Comparison of ENCODE assay signal across 18 cellular contexts in the genomic region with DNA sequence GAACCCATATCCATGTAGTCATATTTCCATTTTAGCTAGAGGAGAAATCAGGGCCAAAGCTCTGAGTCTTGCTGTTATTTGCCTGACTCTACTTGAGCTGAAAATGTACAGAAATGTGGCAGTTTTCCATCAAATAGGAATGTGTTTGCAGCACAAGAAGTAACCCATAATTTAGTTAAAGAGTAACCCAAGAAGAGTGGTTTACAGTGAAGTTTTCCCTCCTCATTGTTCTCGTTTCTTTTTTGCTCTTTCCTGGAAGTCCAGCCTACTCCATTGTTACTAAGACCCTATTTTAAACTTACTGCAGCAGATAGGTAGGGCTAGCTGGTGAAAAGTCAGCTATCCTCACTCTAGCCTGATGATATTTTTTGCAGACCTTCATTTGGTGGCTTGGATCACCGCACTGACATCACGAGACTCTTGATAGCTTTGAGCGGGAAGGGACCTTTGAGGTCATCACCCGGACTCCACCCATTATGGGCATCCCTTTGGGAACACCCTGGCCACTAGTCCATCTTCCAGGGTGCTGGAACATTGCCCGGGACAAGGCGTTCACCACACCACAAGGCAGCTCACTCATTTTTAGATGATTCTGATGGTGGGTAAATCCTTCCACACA. TPM values are rescaled to one million over a fixed set of nuclear protein-coding genes. Genes with fewer than 3 reads are reported as not detected.
DNase-seq lines count a peak whose midpoint lies in the region; ATAC-seq and TF ChIP-seq lines count a peak whose summit lies in the region.
"Had no signal": no experiment of that assay in that cellular context is flagged by ENCODE, and none has a peak within 500 bp of the region (broad histone marks: within the 10 kb centered on the region; RNA-seq: fewer than 3 reads in every experiment).

No MANE protein-coding gene starts in this region.

- WGBS in esophagus muscularis mucosa: 77% methylated on average over 7 of the region's 7 CpGs

- POLR2A ChIA-PET in activated CD4-positive, alpha-beta memory T cell treated with anti-CD3 and anti-CD28 coated beads, Interleukin-2, amount 10 ng/mL, durations not matched to agents 7 days and 5 days (lab: Charles Lee): interaction anchor here (1.2 kb wide), 1 partner anchor 28 kb away, joined by 4 read pairs; the partner anchor contains the start of gene ADGRF5

- peak; percentile 37 for TF ChIP-seq EP300 in esophagus muscularis mucosa (IDR thresholded peaks at IDR 0.05)

- no peaks in the 10 kb centered on the region for H3K9me3 Mint-ChIP-seq in activated T-helper 2 cell treated with anti-CD3 and anti-CD28 coated beads, Interferon-gamma antibody, Interleukin-2, Interleukin-4, amounts not matched to agents 10 μg/mL and 5 μg/mL and 100 μg/mL, durations not matched to agents 14 hours and 24 hours and 36 hours
- H3K9me3 Mint-ChIP-seq in activated CD4-positive, alpha-beta memory T cell treated with anti-CD3 and anti-CD28 coated beads, Interleukin-2, amount 10 ng/mL, durations not matched to agents 7 days and 5 days: no peaks in the 10 kb centered on the region
- H3K9me3 Mint-ChIP-seq: activated naive CD8-positive, alpha-beta T cell treated with anti-CD3 and anti-CD28 coated beads for 36 hours had no signal

- H3K27me3 ChIP-seq in esophagus muscularis mucosa: no peaks in the 10 kb centered on the region
- H3K27me3 ChIP-seq: BLaER1 treated with 17β-estradiol and CSF1 and Interleukin-3, amounts not matched to agents 10 nM and 100 nM; cardiac muscle cell; ovary had no signal

- no peak overlapping the region for H3K4me3 Mint-ChIP-seq in activated T-helper 2 cell treated with anti-CD3 and anti-CD28 coated beads, Interferon-gamma antibody, Interleukin-2, Interleukin-4, amounts not matched to agents 10 μg/mL and 5 μg/mL and 100 μg/mL, durations not matched to agents 14 hours and 24 hours and 36 hours (ENCODE audit: low read depth)
- H3K4me3 Mint-ChIP-seq in activated CD4-positive, alpha-beta memory T cell treated with anti-CD3 and anti-CD28 coated beads, Interleukin-2, amount 10 ng/mL, durations not matched to agents 7 days and 5 days: no peak overlapping the region
- H3K4me3 Mint-ChIP-seq: activated naive CD8-positive, alpha-beta T cell treated with anti-CD3 and anti-CD28 coated beads for 36 hours had no signal

- DNase-seq in esophagus muscularis mucosa (ENCODE audit: extremely low spot score) (no peak), kidney tubule cell (ENCODE audit: low spot score) (peak; percentile 34), sciatic nerve (ENCODE audit: low spot score) (no peak), NCI-H345 (lab: John Stamatoyannopoulos, UW) (no peak)
- DNase-seq in activated T-helper 2 cell treated with anti-CD3 and anti-CD28 coated beads, Interferon-gamma antibody, Interleukin-2, Interleukin-4, amounts not matched to agents 10 μg/mL and 5 μg/mL and 100 μg/mL, durations not matched to agents 14 hours and 24 hours and 36 hours (ENCODE audit: low spot score): no peak
- DNase-seq in activated CD4-positive, alpha-beta memory T cell treated with anti-CD3 and anti-CD28 coated beads, Interleukin-2, amount 10 ng/mL, durations not matched to agents 7 days and 5 days: no peak
- DNase-seq: activated CD4-positive, alpha-beta T cell treated with anti-CD3 and anti-CD28 coated beads for 48 hours; activated naive CD8-positive, alpha-beta T cell treated with anti-CD3 and anti-CD28 coated beads for 36 hours; activated T-cell treated with anti-CD3 and anti-CD28 coated beads for 4 hours; effector CD8-positive, alpha-beta T cell; Karpas-422; NCI-H146; NCI-H446 treated with DMSO at 0.1 percent for 48 hours had no signal

- H3K4me1 Mint-ChIP-seq in activated T-helper 2 cell treated with anti-CD3 and anti-CD28 coated beads, Interferon-gamma antibody, Interleukin-2, Interleukin-4, amounts not matched to agents 10 μg/mL and 5 μg/mL and 100 μg/mL, durations not matched to agents 14 hours and 24 hours and 36 hours (ENCODE audit: low read depth): no peaks in the 10 kb centered on the region
- no peaks in the 10 kb centered on the region for H3K4me1 Mint-ChIP-seq in activated CD4-positive, alpha-beta memory T cell treated with anti-CD3 and anti-CD28 coated beads, Interleukin-2, amount 10 ng/mL, durations not matched to agents 7 days and 5 days
- H3K4me1 Mint-ChIP-seq: activated naive CD8-positive, alpha-beta T cell treated with anti-CD3 and anti-CD28 coated beads for 36 hours had no signal

- H3K4me1 ChIP-seq in esophagus muscularis mucosa: peaks cover 0 to 8% (median 6%) of the 10 kb centered on the region in 4 donors
- H3K4me1 ChIP-seq: BLaER1 treated with 17β-estradiol and CSF1 and Interleukin-3, amounts not matched to agents 10 nM and 100 nM had no signal

- H3K4me3 ChIP-seq in esophagus muscularis mucosa: no peak overlapping the region
- H3K4me3 ChIP-seq: BLaER1 treated with 17β-estradiol and CSF1 and Interleukin-3, amounts not matched to agents 10 nM and 100 nM; cardiac muscle cell; ovary; SK-N-MC had no signal

- H3K27ac ChIP-seq in esophagus muscularis mucosa (replicated peaks in 1 of 4): peak overlapping the region; percentile 22 to 63 (median 50)
- H3K27ac ChIP-seq: BLaER1 treated with 17β-estradiol and CSF1 and Interleukin-3, amounts not matched to agents 10 nM and 100 nM; cardiac muscle cell; ovary; SK-N-MC had no signal

- H3K27me3 Mint-ChIP-seq in activated T-helper 2 cell treated with anti-CD3 and anti-CD28 coated beads, Interferon-gamma antibody, Interleukin-2, Interleukin-4, amounts not matched to agents 10 μg/mL and 5 μg/mL and 100 μg/mL, durations not matched to agents 14 hours and 24 hours and 36 hours (ENCODE audit: low read depth): no peaks in the 10 kb centered on the region
- H3K27me3 Mint-ChIP-seq in activated CD4-positive, alpha-beta memory T cell treated with anti-CD3 and anti-CD28 coated beads, Interleukin-2, amount 10 ng/mL, durations not matched to agents 7 days and 5 days: no peaks in the 10 kb centered on the region

- no peak overlapping the region for H3K27ac Mint-ChIP-seq in activated T-helper 2 cell treated with anti-CD3 and anti-CD28 coated beads, Interferon-gamma antibody, Interleukin-2, Interleukin-4, amounts not matched to agents 10 μg/mL and 5 μg/mL and 100 μg/mL, durations not matched to agents 14 hours and 24 hours and 36 hours
- no peak overlapping the region for H3K27ac Mint-ChIP-seq in activated CD4-positive, alpha-beta memory T cell treated with anti-CD3 and anti-CD28 coated beads, Interleukin-2, amount 10 ng/mL, durations not matched to agents 7 days and 5 days
- H3K27ac Mint-ChIP-seq: activated naive CD8-positive, alpha-beta T cell treated with anti-CD3 and anti-CD28 coated beads for 36 hours had no signal

- H3K36me3 ChIP-seq in esophagus muscularis mucosa: no peaks in the 10 kb centered on the region
- H3K36me3 ChIP-seq: BLaER1 treated with 17β-estradiol and CSF1 and Interleukin-3, amounts not matched to agents 10 nM and 100 nM; cardiac muscle cell; ovary had no signal

- H3K9me3 ChIP-seq in esophagus muscularis mucosa: no peaks in the 10 kb centered on the region
- H3K9me3 ChIP-seq: BLaER1 treated with 17β-estradiol and CSF1 and Interleukin-3, amounts not matched to agents 10 nM and 100 nM; ovary had no signal

- no peak for TF ChIP-seq POLR2A in esophagus muscularis mucosa (IDR thresholded peaks at IDR 0.05; ENCODE audit: low read depth)

- peak; percentile 57 for ATAC-seq in sciatic nerve
- ATAC-seq in HG03175 (IDR thresholded peaks at IDR 0.05; ENCODE audit: unreplicated experiment): no peak

- TF ChIP-seq CTCF in esophagus muscularis mucosa (IDR thresholded peaks at IDR 0.05): no peak

- CTCF ChIA-PET in activated CD4-positive, alpha-beta memory T cell treated with anti-CD3 and anti-CD28 coated beads, Interleukin-2, amount 10 ng/mL, durations not matched to agents 7 days and 5 days (lab: Charles Lee): no interaction called here

- intact Hi-C loops in esophagus muscularis mucosa (cut with DNase I) (no loop called here), sciatic nerve (cut with DNase I) (no loop called here)
- intact Hi-C loops in activated T-helper 2 cell treated with anti-CD3 and anti-CD28 coated beads, Interferon-gamma antibody, Interleukin-2, Interleukin-4, amounts not matched to agents 10 μg/mL and 5 μg/mL and 100 μg/mL, durations not matched to agents 14 hours and 24 hours and 36 hours (cut with micrococcal nuclease): no loop called here

- H3K36me3 Mint-ChIP-seq in activated T-helper 2 cell treated with anti-CD3 and anti-CD28 coated beads, Interferon-gamma antibody, Interleukin-2, Interleukin-4, amounts not matched to agents 10 μg/mL and 5 μg/mL and 100 μg/mL, durations not matched to agents 14 hours and 24 hours and 36 hours (ENCODE audit: low read depth): no peaks in the 10 kb centered on the region
- H3K36me3 Mint-ChIP-seq in activated CD4-positive, alpha-beta memory T cell treated with anti-CD3 and anti-CD28 coated beads, Interleukin-2, amount 10 ng/mL, durations not matched to agents 7 days and 5 days (ENCODE audit: low read depth): no peaks in the 10 kb centered on the region
- H3K36me3 Mint-ChIP-seq: activated naive CD8-positive, alpha-beta T cell treated with anti-CD3 and anti-CD28 coated beads for 36 hours had no signal

RNA-seq across cellular contexts. Expression of gene ADGRF5, which starts 28.0 kb away (rescaled TPM):
- total RNA-seq in esophagus muscularis mucosa (10 to 100 TPM; 17.0 to 37.8 (median 29.1) TPM), sciatic nerve (23.8 TPM)
- total RNA-seq in activated T-helper 2 cell treated with anti-CD3 and anti-CD28 coated beads, Interferon-gamma antibody, Interleukin-2, Interleukin-4, amounts not matched to agents 10 μg/mL and 5 μg/mL and 100 μg/mL, durations not matched to agents 14 hours and 24 hours and 36 hours: not detected in 2 replicates
- not detected for total RNA-seq in activated CD4-positive, alpha-beta memory T cell treated with anti-CD3 and anti-CD28 coated beads, Interleukin-2, amount 10 ng/mL, durations not matched to agents 7 days and 5 days
- total RNA-seq: activated naive CD8-positive, alpha-beta T cell treated with anti-CD3 and anti-CD28 coated beads for 36 hours had no signal

Comparison
In these comparisons a context has a peak if more than half of its experiments do, and no peak if none do; other contexts are left out.
1. RNA of gene ADGRF5, which starts 28.0 kb away (total RNA-seq): 17.0 to 37.8 TPM in esophagus muscularis mucosa and 23.8 TPM in sciatic nerve (single experiment); not detected in activated T-helper 2 cell treated with anti-CD3 and anti-CD28 coated beads, Interferon-gamma antibody, Interleukin-2, Interleukin-4, amounts not matched to agents 10 μg/mL and 5 μg/mL and 100 μg/mL, durations not matched to agents 14 hours and 24 hours and 36 hours and not detected in activated CD4-positive, alpha-beta memory T cell treated with anti-CD3 and anti-CD28 coated beads, Interleukin-2, amount 10 ng/mL, durations not matched to agents 7 days and 5 days; every median in the first group is over 10 times any median in the second.